Comparison of ENCODE assay signal across 9 cellular contexts in the genomic region with DNA sequence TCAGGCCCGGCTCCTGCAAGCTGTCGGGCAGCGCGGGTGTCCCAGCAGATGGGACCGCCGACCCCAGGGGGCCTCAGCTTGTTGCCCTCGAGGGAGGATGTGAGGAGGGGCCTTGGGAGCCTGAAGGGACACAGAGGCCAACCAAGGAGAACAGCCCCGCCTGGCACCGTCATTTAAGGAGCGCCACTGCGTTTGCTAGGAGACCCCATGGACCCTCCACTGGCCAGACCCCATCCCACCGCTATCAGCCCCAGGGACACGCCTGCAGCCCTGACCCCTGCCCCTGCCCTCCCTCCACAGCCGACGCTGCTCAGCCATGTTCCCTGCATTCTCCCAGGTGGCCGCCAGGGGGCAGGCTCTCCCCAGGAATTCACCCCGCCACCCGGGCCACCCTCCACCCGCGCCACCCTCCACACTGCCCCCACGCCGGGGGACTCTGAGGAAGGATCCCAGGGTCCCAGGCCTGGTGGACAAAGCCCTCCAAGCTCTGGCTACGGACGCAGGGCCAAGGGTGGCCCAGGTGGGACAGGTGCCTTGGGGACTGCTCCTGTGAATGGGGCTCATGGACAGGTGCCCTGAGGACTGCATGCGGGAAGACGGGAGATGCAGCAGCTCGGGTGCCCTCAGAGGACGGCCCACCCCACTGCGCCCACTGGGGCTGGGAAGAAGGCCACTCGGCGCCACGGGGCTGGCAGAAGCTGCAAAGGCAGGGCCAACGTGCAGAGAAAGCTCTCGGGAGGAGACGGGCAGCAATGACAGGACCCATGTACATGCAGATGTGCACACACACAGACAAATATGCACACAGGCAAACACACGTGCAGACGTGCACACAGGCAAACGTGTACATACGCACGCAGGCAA. TPM values are rescaled to one million over a fixed set of nuclear protein-coding genes. Genes with fewer than 3 reads are reported as not detected.
DNase-seq lines count a peak whose midpoint lies in the region; ATAC-seq lines count a peak whose summit lies in the region.
"Had no signal": no experiment of that assay in that cellular context is flagged by ENCODE, and none has a peak within 500 bp of the region (broad histone marks: within the 10 kb centered on the region; RNA-seq: fewer than 3 reads in every experiment).

No MANE protein-coding gene starts in this region.

- peaks cover 10% of the 10 kb centered on the region for H3K36me3 ChIP-seq in H7 (replicated peaks; ENCODE audit: control insufficient read depth, insufficient read depth, low read length)

- no peak for ATAC-seq in GM18861 (IDR thresholded peaks at IDR 0.05; ENCODE audit: unreplicated experiment)

- H3K4me3 ChIP-seq in H7 (ENCODE audit: insufficient read depth, low read depth, low read length) = no peak overlapping the region

- H3K36me3 Mint-ChIP-seq in T-helper 2 cell treated with Interferon-gamma antibody and Interleukin-4, amounts not matched to agents 5 μg/mL and 100 μg/mL, for 36 hours (ENCODE audit: low read depth) = no peaks in the 10 kb centered on the region

- H3K27me3 Mint-ChIP-seq in T-helper 2 cell treated with Interferon-gamma antibody and Interleukin-4, amounts not matched to agents 5 μg/mL and 100 μg/mL, for 36 hours (ENCODE audit: low read depth) = no peaks in the 10 kb centered on the region

- H3K4me1 Mint-ChIP-seq in T-helper 2 cell treated with Interferon-gamma antibody and Interleukin-4, amounts not matched to agents 5 μg/mL and 100 μg/mL, for 36 hours (ENCODE audit: low read depth) = peaks cover 4% of the 10 kb centered on the region

- peak; percentile 7 to 24 for DNase-seq in AML-193 (lab: John Stamatoyannopoulos, UW)
- peak; percentile 99 for DNase-seq in H7
- DNase-seq in T-helper 2 cell treated with Interferon-gamma antibody and Interleukin-4, amounts not matched to agents 5 μg/mL and 100 μg/mL, for 36 hours (ENCODE audit: low spot score) = peak; percentile 54
- DNase-seq in anterior cingulate cortex (lab: John Stamatoyannopoulos, UW) = peak in 42 of 58 donors; percentile 5 to 79 (median 45)
- peak; percentile 96 for DNase-seq in iPS-NIHi11 (ENCODE audit: low spot score)
- DNase-seq in stimulated activated CD4-positive, alpha-beta T cell treated with anti-CD3 and anti-CD28 coated beads, Interleukin-15, amount 100 ng/mL, for 48 hours (ENCODE audit: low read depth in 2 of 2) = peak; percentile 30 to 65
- DNase-seq in amniotic stem cell (lab: John Stamatoyannopoulos, UW) = no peak

- no peak overlapping the region for H3K27ac Mint-ChIP-seq in T-helper 2 cell treated with Interferon-gamma antibody and Interleukin-4, amounts not matched to agents 5 μg/mL and 100 μg/mL, for 36 hours

- no peaks in the 10 kb centered on the region for H3K27me3 ChIP-seq in H7 (ENCODE audit: control insufficient read depth, insufficient read depth, low read length)

- no peaks in the 10 kb centered on the region for H3K9me3 Mint-ChIP-seq in T-helper 2 cell treated with Interferon-gamma antibody and Interleukin-4, amounts not matched to agents 5 μg/mL and 100 μg/mL, for 36 hours

- H3K4me3 Mint-ChIP-seq in T-helper 2 cell treated with Interferon-gamma antibody and Interleukin-4, amounts not matched to agents 5 μg/mL and 100 μg/mL, for 36 hours = no peak overlapping the region

RNA-seq across cellular contexts. Expression of a gene that starts 34.4 kb away (rescaled TPM):
- total RNA-seq in H7 (2014; rRNA removed; shearing (Covaris generic)) = 13.7 and 15.6 TPM in 2 replicates

RNA-seq across cellular contexts. Expression of a gene that starts 39.3 kb away (rescaled TPM):
- total RNA-seq in H7 (2014; rRNA removed; shearing (Covaris generic)) = 44.0 and 46.4 TPM in 2 replicates

RNA-seq across cellular contexts. Expression of a gene that starts 42.3 kb away (rescaled TPM):
- total RNA-seq in H7 (2014; rRNA removed; shearing (Covaris generic)) = 10.7 and 18.8 TPM in 2 replicates
- total RNA-seq: myocyte had no signal

RNA-seq across cellular contexts. Expression of a gene that starts 59.2 kb away (rescaled TPM):
- total RNA-seq in H7 (2014; rRNA removed; shearing (Covaris generic)) = 0.18 and 0.45 TPM in 2 replicates
